In genomic region chr2:67234443-67234842, GRCh38 we compare ENCODE assay signal across 9 cellular contexts.
DNase-seq lines count a peak whose midpoint lies in the region; ATAC-seq and TF ChIP-seq lines count a peak whose summit lies in the region.
"Had no signal": no experiment of that assay in that cellular context is flagged by ENCODE, and none has a peak within 500 bp of the region (broad histone marks: within the 10 kb centered on the region; RNA-seq: fewer than 3 reads in every experiment).

No MANE protein-coding gene starts in this region.

- DNase-seq in Calu3 (peak; percentile 22), body of pancreas (peak; percentile 56 to 65 (median 59)), lower lobe of right lung (no peak), NK-92 (lab: John Stamatoyannopoulos, UW; ENCODE audit: unreplicated experiment) (no peak), vagina (ENCODE audit: extremely low spot score in 2 of 2) (no peak)
- no peak for DNase-seq in activated T-cell treated with anti-CD3 and anti-CD28 coated beads, Interleukin-2, amount 50 U/mL, for 48 hours
- DNase-seq: stimulated activated CD8-positive, alpha-beta memory T cell treated with anti-CD3 and anti-CD28 coated beads, Interleukin-4, amount 100 ng/mL, for 48 hours had no signal

- H3K4me1 ChIP-seq in body of pancreas, result peaks cover 8% of the 10 kb centered on the region
- no peaks in the 10 kb centered on the region for H3K4me1 ChIP-seq in lower lobe of right lung
- H3K4me1 ChIP-seq in vagina, result no peaks in the 10 kb centered on the region

- peak; percentile 28 for TF ChIP-seq CTCF in Calu3 (IDR thresholded peaks at IDR 0.05; ENCODE audit: unreplicated experiment)
- peak; percentile 41; the same call in 1 of the 2 replicates for TF ChIP-seq CTCF in LNCAP (IDR thresholded peaks at IDR 0.05)
- peak; percentile 34 to 90 (median 83) for TF ChIP-seq CTCF in body of pancreas (IDR thresholded peaks at IDR 0.05)
- peak; percentile 22 for TF ChIP-seq CTCF in lower lobe of right lung (IDR thresholded peaks at IDR 0.05)
- peak in 1 of 3 experiments; percentile 23 for TF ChIP-seq CTCF in vagina (IDR thresholded peaks at IDR 0.05)

- H3K4me3 Mint-ChIP-seq in Calu3 (ENCODE audit: low read depth, unreplicated experiment), result no peak overlapping the region

- H3K27me3 ChIP-seq in body of pancreas, result no peaks in the 10 kb centered on the region
- no peaks in the 10 kb centered on the region for H3K27me3 ChIP-seq in lower lobe of right lung (ENCODE audit: low read depth)
- no peaks in the 10 kb centered on the region for H3K27me3 ChIP-seq in vagina

- H3K27ac ChIP-seq in body of pancreas, result no peak overlapping the region
- no peak overlapping the region for H3K27ac ChIP-seq in lower lobe of right lung
- no peak overlapping the region for H3K27ac ChIP-seq in vagina

- ATAC-seq in body of pancreas, result peak; percentile 97
- ATAC-seq in lower lobe of right lung, result no peak
- no peak for ATAC-seq in GM19035 (IDR thresholded peaks at IDR 0.05; ENCODE audit: unreplicated experiment)

- H3K36me3 Mint-ChIP-seq in Calu3 (ENCODE audit: insufficient read depth, unreplicated experiment), result no peaks in the 10 kb centered on the region

- intact Hi-C loops in Calu3 (cut with micrococcal nuclease; ENCODE audit: unreplicated experiment), result loop anchor here (2.0 to 10.0 kb wide), 3 partner anchors 56 to 797 kb away; partner anchors contain the start of gene MEIS1
- intact Hi-C loops in body of pancreas (cut with DNase I), result no loop called here
- intact Hi-C loops in lower lobe of right lung (cut with DNase I), result no loop called here
- intact Hi-C loops in vagina (cut with DNase I), result no loop called here

- H3K9me3 Mint-ChIP-seq in Calu3 (ENCODE audit: low read depth, unreplicated experiment), result no peaks in the 10 kb centered on the region

- H3K9me3 ChIP-seq in body of pancreas (no peaks in the 10 kb centered on the region), lower lobe of right lung (no peaks in the 10 kb centered on the region), vagina (no peaks in the 10 kb centered on the region)

- WGBS in body of pancreas, 2 donors, result 50 to 58% methylated on average over 3 of the region's 3 CpGs

- H3K27ac Mint-ChIP-seq in Calu3 (ENCODE audit: unreplicated experiment), result no peak overlapping the region

- peaks cover 33% of the 10 kb centered on the region for H3K4me1 Mint-ChIP-seq in Calu3 (ENCODE audit: low read depth, unreplicated experiment)

- TF ChIP-seq POLR2A in body of pancreas (IDR thresholded peaks at IDR 0.05) (no peak), vagina (IDR thresholded peaks at IDR 0.05) (no peak)

- H3K36me3 ChIP-seq in body of pancreas (replicated peaks in 1 of 2; ENCODE audit: insufficient read depth in 1 of 2, low read depth in 2 of 2), result no peaks in the 10 kb centered on the region
- no peaks in the 10 kb centered on the region for H3K36me3 ChIP-seq in lower lobe of right lung
- H3K36me3 ChIP-seq in vagina, result no peaks in the 10 kb centered on the region

- CTCF ChIA-PET in Calu3 (lab: Charles Lee), result interaction anchor here (0.8 to 2.0 kb wide), 2 partner anchors 416 to 1387 kb away, joined by 3 to 7 read pairs; no protein-coding TSS in a partner anchor

- no TSS peak for BruUV-seq in Calu3 (replicated peaks; lab: Mats Ljungman, UMichigan)

- no peak overlapping the region for H3K4me3 ChIP-seq in body of pancreas
- no peak overlapping the region for H3K4me3 ChIP-seq in lower lobe of right lung
- H3K4me3 ChIP-seq in vagina, result no peak overlapping the region

- no peaks in the 10 kb centered on the region for H3K27me3 Mint-ChIP-seq in Calu3 (ENCODE audit: unreplicated experiment)

Comparison
In these comparisons a context has a peak if more than half of its experiments do, and no peak if none do; other contexts are left out.
1. DNase-seq: peak in Calu3 (single experiment) and body of pancreas (4 of 4); none in lower lobe of right lung (single experiment), NK-92 (single experiment), activated T-cell treated with anti-CD3 and anti-CD28 coated beads, Interleukin-2, amount 50 U/mL, for 48 hours (0 of 2) and vagina (0 of 2).